ENCODE assay signal across 15 cellular contexts in the genomic region with DNA sequence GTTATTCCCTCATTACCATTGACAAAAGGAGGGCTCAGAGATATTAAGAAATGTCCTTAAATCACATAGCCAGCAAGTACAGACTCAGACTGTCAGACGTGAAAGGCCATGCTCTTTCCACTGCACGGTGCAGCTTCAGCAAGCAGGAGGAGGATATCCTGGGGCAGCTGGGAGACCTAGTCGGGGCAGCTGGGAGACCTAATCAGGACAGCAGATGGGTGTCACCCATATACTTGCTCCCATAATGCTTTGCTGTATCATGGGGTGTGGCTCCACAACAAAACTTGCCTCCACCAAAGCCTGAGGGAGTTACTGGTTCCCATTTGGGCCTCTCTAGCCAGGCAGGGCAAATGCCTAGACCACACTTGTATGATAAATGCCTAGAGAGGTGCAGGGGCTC. TPM values are rescaled to one million over a fixed set of nuclear protein-coding genes. Genes with fewer than 3 reads are reported as not detected.
A peak's percentile ranks its signal among the peaks of the same experiment; 100 is the strongest.
DNase-seq lines count a peak whose midpoint lies in the region; ATAC-seq and TF ChIP-seq lines count a peak whose summit lies in the region.
"Had no signal": no experiment of that assay in that cellular context is flagged by ENCODE, and none has a peak within 500 bp of the region (broad histone marks: within the 10 kb centered on the region; RNA-seq: fewer than 3 reads in every experiment).

No MANE protein-coding gene starts in this region.

- no peak for TF ChIP-seq CTCF in chondrocyte (IDR thresholded peaks at IDR 0.05)

- no peak overlapping the region for H3K4me3 ChIP-seq in effector memory CD4-positive, alpha-beta T cell (ENCODE audit: insufficient read depth, low read depth, low read length, poor library complexity, severe bottlenecking)
- H3K4me3 ChIP-seq: GM23338 had no signal

- no peaks in the 10 kb centered on the region for H3K9me3 Mint-ChIP-seq in chondrocyte (ENCODE audit: low read depth)
- no peaks in the 10 kb centered on the region for H3K9me3 Mint-ChIP-seq in activated naive CD8-positive, alpha-beta T cell treated with anti-CD3 and anti-CD28 coated beads for 36 hours
- H3K9me3 Mint-ChIP-seq: GM23338 had no signal

- H3K36me3 Mint-ChIP-seq in chondrocyte (ENCODE audit: low read depth): no peaks in the 10 kb centered on the region
- H3K36me3 Mint-ChIP-seq in activated naive CD8-positive, alpha-beta T cell treated with anti-CD3 and anti-CD28 coated beads for 36 hours: no peaks in the 10 kb centered on the region
- H3K36me3 Mint-ChIP-seq: CD4-positive, CD25-positive, alpha-beta regulatory T cell; IgD-negative memory B cell had no signal

- H3K4me1 ChIP-seq in effector memory CD4-positive, alpha-beta T cell (ENCODE audit: control insufficient read depth, insufficient read depth, low read length, poor library complexity, severe bottlenecking): no peaks in the 10 kb centered on the region

- no peak overlapping the region for H3K4me3 Mint-ChIP-seq in chondrocyte (ENCODE audit: unreplicated experiment)
- H3K4me3 Mint-ChIP-seq in activated naive CD8-positive, alpha-beta T cell treated with anti-CD3 and anti-CD28 coated beads for 36 hours: no peak overlapping the region
- H3K4me3 Mint-ChIP-seq: CD4-positive, CD25-positive, alpha-beta regulatory T cell; GM23338; IgD-negative memory B cell had no signal

- intact Hi-C loops in posterior vena cava (cut with DNase I): no loop called here

- H3K27ac Mint-ChIP-seq in chondrocyte (ENCODE audit: unreplicated experiment): no peak overlapping the region
- no peak overlapping the region for H3K27ac Mint-ChIP-seq in activated naive CD8-positive, alpha-beta T cell treated with anti-CD3 and anti-CD28 coated beads for 36 hours
- H3K27ac Mint-ChIP-seq: CD4-positive, CD25-positive, alpha-beta regulatory T cell; GM23338; IgD-negative memory B cell had no signal

- H3K36me3 ChIP-seq in effector memory CD4-positive, alpha-beta T cell (ENCODE audit: control insufficient read depth, insufficient read depth, low read length): no peaks in the 10 kb centered on the region

- no peaks in the 10 kb centered on the region for H3K9me3 ChIP-seq in effector memory CD4-positive, alpha-beta T cell (ENCODE audit: control insufficient read depth, low read length)

- DNase-seq in DMS 273 (lab: John Stamatoyannopoulos, UW; ENCODE audit: unreplicated experiment) (peak; percentile 5), DMS 273 treated with DMSO at 0.1 percent for 48 hours (lab: John Stamatoyannopoulos, UW) (no peak), chondrocyte (ENCODE audit: low spot score) (peak; percentile 33), posterior vena cava (ENCODE audit: low spot score) (peak; percentile 16)
- no peak for DNase-seq in effector memory CD4-positive, alpha-beta T cell
- DNase-seq in activated naive CD8-positive, alpha-beta T cell treated with anti-CD3 and anti-CD28 coated beads for 36 hours: no peak
- DNase-seq: CD4-positive, CD25-positive, alpha-beta regulatory T cell; DMS79 treated with DMSO at 0.1 percent for 48 hours; EL; H7 had no signal

- ATAC-seq in HG03565 (IDR thresholded peaks at IDR 0.05; ENCODE audit: unreplicated experiment): no peak
- ATAC-seq: GM23338 had no signal

- no peak overlapping the region for H3K27ac ChIP-seq in effector memory CD4-positive, alpha-beta T cell (ENCODE audit: insufficient read depth, low read length, poor library complexity, severe bottlenecking)
- H3K27ac ChIP-seq: 22Rv1 had no signal

- H3K27me3 ChIP-seq in effector memory CD4-positive, alpha-beta T cell (replicated peaks; ENCODE audit: control insufficient read depth, insufficient read depth, low read length, poor library complexity, severe bottlenecking): peaks cover 2% of the 10 kb centered on the region

- H3K27me3 Mint-ChIP-seq in chondrocyte (ENCODE audit: low read depth): peaks cover 9% of the 10 kb centered on the region
- H3K27me3 Mint-ChIP-seq in activated naive CD8-positive, alpha-beta T cell treated with anti-CD3 and anti-CD28 coated beads for 36 hours: no peaks in the 10 kb centered on the region

- H3K4me1 Mint-ChIP-seq in chondrocyte (ENCODE audit: low read depth): no peaks in the 10 kb centered on the region
- no peaks in the 10 kb centered on the region for H3K4me1 Mint-ChIP-seq in activated naive CD8-positive, alpha-beta T cell treated with anti-CD3 and anti-CD28 coated beads for 36 hours
- H3K4me1 Mint-ChIP-seq: CD4-positive, CD25-positive, alpha-beta regulatory T cell; IgD-negative memory B cell had no signal

RNA-seq across cellular contexts. Expression of gene GRID1, which starts 55.4 kb away (rescaled TPM):
- total RNA-seq in chondrocyte (0.60 to 2.2 TPM (median 0.62 TPM) in 3 replicates), posterior vena cava (1 to 10 TPM; 4.4 to 5.6 TPM)
- not detected for total RNA-seq in activated naive CD8-positive, alpha-beta T cell treated with anti-CD3 and anti-CD28 coated beads for 36 hours
- total RNA-seq: A673; CD4-positive, CD25-positive, alpha-beta regulatory T cell had no signal

Comparison
In these comparisons a context has a peak if more than half of its experiments do, and no peak if none do; other contexts are left out.
1. DNase-seq: peak in DMS 273 (single experiment), chondrocyte (single experiment) and posterior vena cava (single experiment); none in DMS 273 treated with DMSO at 0.1 percent for 48 hours (single experiment), effector memory CD4-positive, alpha-beta T cell (0 of 3) and activated naive CD8-positive, alpha-beta T cell treated with anti-CD3 and anti-CD28 coated beads for 36 hours (single experiment).